Comparison of ENCODE assay signal across 32 cellular contexts in genomic region chr5:132218321-132218720, GRCh38. TPM values are rescaled to one million over a fixed set of nuclear protein-coding genes. Genes with fewer than 3 reads are reported as not detected.
"Had no signal": no experiment of that assay in that cellular context is flagged by ENCODE, and none has a peak within 500 bp of the region (broad histone marks: within the 10 kb centered on the region; RNA-seq: fewer than 3 reads in every experiment).

No MANE protein-coding gene starts in this region.

- FAIRE-seq: astrocyte, bronchial epithelial cell, endometrium, endothelial cell of umbilical vein had no signal

- H3K36me3 ChIP-seq: colonic mucosa had no signal

- H3K27me3 ChIP-seq: brain microvascular endothelial cell, colonic mucosa, esophagus squamous epithelium, gastroesophageal sphincter had no signal

- H3K4me1 ChIP-seq: colonic mucosa had no signal

- DNase-seq: activated B cell treated with CpG ODN at 0.5 μM for 24 hours; activated CD4-positive, alpha-beta T cell treated with anti-CD3 and anti-CD28 coated beads for 48 hours; activated CD4-positive, alpha-beta T cell treated with anti-CD3 and anti-CD28 coated beads, Interleukin-2, amount 50 U/mL, for 1 hour; activated CD4-positive, alpha-beta T cell treated with anti-CD3 and anti-CD28 coated beads, Interleukin-2, amount 50 U/mL, for 48 hours; activated CD8-positive, alpha-beta memory T cell treated with anti-CD3 and anti-CD28 coated beads for 24 hours; activated CD8-positive, alpha-beta T cell treated with anti-CD3 and anti-CD28 coated beads for 36 hours; activated effector memory CD4-positive, alpha-beta T cell treated with Interleukin-2 at 50 U/mL for 16 hours; activated gamma-delta T cell treated with Interleukin-2 at 50 U/mL for 16 hours; activated naive CD4-positive, alpha-beta T cell treated with anti-CD3 and anti-CD28 coated beads, Interleukin-2, amount 50 U/mL, for 16 hours; activated naive CD4-positive, alpha-beta T cell treated with Interleukin-2 at 50 U/mL for 16 hours; activated T-cell treated with anti-CD3 and anti-CD28 coated beads, Interleukin-2, amount 50 U/mL, for 4 hours; amniotic stem cell; anterior cingulate cortex; brain microvascular endothelial cell; central memory CD4-positive, alpha-beta T cell; cerebellar nuclear complex; colonic mucosa; effector CD8-positive, alpha-beta T cell; esophagus squamous epithelium; foreskin melanocyte; T-cell; T-helper 17 cell; T1000; WERI-Rb-1 had no signal

- H3K27ac ChIP-seq: brain microvascular endothelial cell, colonic mucosa, epithelial cell of prostate, WERI-Rb-1 had no signal

- H3K4me3 ChIP-seq: colonic mucosa, esophagus squamous epithelium, gastroesophageal sphincter had no signal

- H3K9me3 ChIP-seq: colonic mucosa, esophagus squamous epithelium, gastroesophageal sphincter had no signal

- ATAC-seq: activated CD4-positive, CD25-positive, alpha-beta regulatory T cell treated with anti-CD3 and anti-CD28 coated beads, Interleukin-2, amount 50 U/mL, for 24 hours; activated CD8-positive, alpha-beta T cell treated with anti-CD3 and anti-CD28 coated beads for 36 hours; activated T-cell treated with anti-CD3 and anti-CD28 coated beads, Interleukin-2, amount 50 U/mL, for 4 hours; activated T-helper 17 cell treated with anti-CD3 and anti-CD28 coated beads, Interleukin-2, amount 50 U/mL, for 72 hours; gastroesophageal sphincter; T-cell; T-helper 17 cell had no signal

RNA-seq across cellular contexts. Expression of gene PDLIM4, which starts 39.2 kb away (rescaled TPM):
- total RNA-seq: activated B cell treated with CpG ODN at 0.5 μM for 24 hours; activated CD8-positive, alpha-beta T cell treated with anti-CD3 and anti-CD28 coated beads for 36 hours; activated T-helper 17 cell treated with anti-CD3 and anti-CD28 coated beads, Interleukin-2, amount 50 U/mL, for 72 hours; T-cell; T-helper 17 cell had no signal
